9 cellular contexts compared by ENCODE assay signal in genomic region chr6:30727920-30728605, GRCh38. TPM values are rescaled to one million over a fixed set of nuclear protein-coding genes. Genes with fewer than 3 reads are reported as not detected.
DNase-seq lines count a peak whose midpoint lies in the region; TF ChIP-seq lines count a peak whose summit lies in the region.
"Had no signal": no experiment of that assay in that cellular context is flagged by ENCODE, and none has a peak within 500 bp of the region (broad histone marks: within the 10 kb centered on the region; RNA-seq: fewer than 3 reads in every experiment).

No MANE protein-coding gene starts in this region.

- H3K27me3 Mint-ChIP-seq in progenitor cell of endocrine pancreas: no peaks in the 10 kb centered on the region

- H3K4me3 Mint-ChIP-seq in progenitor cell of endocrine pancreas (ENCODE audit: low read depth): no peak overlapping the region

- in situ Hi-C loops in KBM-7 (cut with MboI; ENCODE audit: low pct_unique_long_range_greater_than_20kb, low sequenced_read_pairs): loop anchor here (10.0 kb wide), 1 partner anchor 53 kb away; the partner anchor contains the start of gene DHX16

- H3K4me3 ChIP-seq in NB4 (ENCODE audit: low read depth, low read length): no peak overlapping the region
- H3K4me3 ChIP-seq: Peyer's patch had no signal

- H3K4me1 Mint-ChIP-seq in progenitor cell of endocrine pancreas (ENCODE audit: low read depth): peaks cover 23% of the 10 kb centered on the region

- H3K27ac Mint-ChIP-seq in progenitor cell of endocrine pancreas: peak overlapping the region; percentile 33

- peaks cover 30% of the 10 kb centered on the region for H3K36me3 Mint-ChIP-seq in progenitor cell of endocrine pancreas (ENCODE audit: insufficient read depth)

- DNase-seq in NCI-H1417 (lab: John Stamatoyannopoulos, UW) (peak in 2 of 3 experiments; percentile 3 to 30), NCI-H1417 treated with DMSO at 0.1 percent for 48 hours (lab: John Stamatoyannopoulos, UW) (no peak), NB4 (ENCODE audit: low read depth) (peak; percentile 38), cerebellar cortex (ENCODE audit: low spot score) (peak; percentile 65), progenitor cell of endocrine pancreas (ENCODE audit: low spot score, unreplicated experiment) (no peak), KBM-7 (no peak), middle frontal gyrus (ENCODE audit: extremely low spot score, low spot score) (no peak), NCI-H146 (lab: John Stamatoyannopoulos, UW) (no peak)
- DNase-seq: Peyer's patch had no signal

- no peak for TF ChIP-seq POLR2A in NB4 (IDR thresholded peaks at IDR 0.05; ENCODE audit: extremely low read depth, insufficient read length)

- TF ChIP-seq CTCF in NB4 (IDR thresholded peaks at IDR 0.05; ENCODE audit: low read depth, low read length) (no peak), progenitor cell of endocrine pancreas (IDR thresholded peaks at IDR 0.05; ENCODE audit: unreplicated experiment) (peak; percentile 25)

- no peaks in the 10 kb centered on the region for H3K9me3 Mint-ChIP-seq in progenitor cell of endocrine pancreas (ENCODE audit: low read depth)

RNA-seq across cellular contexts. Expression of gene TUBB, which starts 7.9 kb away (rescaled TPM):
- total RNA-seq in progenitor cell of endocrine pancreas: 1,227 and 1,272 TPM in 2 replicates

RNA-seq across cellular contexts. Expression of gene MDC1, which starts 11.0 kb away (rescaled TPM):
- total RNA-seq in progenitor cell of endocrine pancreas: 58.5 and 67.6 TPM in 2 replicates

RNA-seq across cellular contexts. Expression of gene FLOT1, which starts 14.4 kb away (rescaled TPM):
- 111 and 115 TPM in 2 replicates for total RNA-seq in progenitor cell of endocrine pancreas

RNA-seq across cellular contexts. Expression of gene IER3, which starts 16.3 kb away (rescaled TPM):
- total RNA-seq in progenitor cell of endocrine pancreas: 22.1 and 23.2 TPM in 2 replicates

RNA-seq across cellular contexts. Expression of gene NRM, which starts 37.3 kb away (rescaled TPM):
- 35.5 and 37.9 TPM in 2 replicates for total RNA-seq in progenitor cell of endocrine pancreas

Comparison
In these comparisons a context has a peak if more than half of its experiments do, and no peak if none do; other contexts are left out.
1. DNase-seq: peak in NCI-H1417 (2 of 3), NB4 (single experiment) and cerebellar cortex (single experiment); none in NCI-H1417 treated with DMSO at 0.1 percent for 48 hours (single experiment), progenitor cell of endocrine pancreas (single experiment), KBM-7 (single experiment), middle frontal gyrus (single experiment) and NCI-H146 (single experiment).